In genomic region chr6:31729979-31730630, GRCh38 we compare ENCODE assay signal across 8 cellular contexts. TPM values are rescaled to one million over a fixed set of nuclear protein-coding genes. Genes with fewer than 3 reads are reported as not detected.
A peak's percentile ranks its signal among the peaks of the same experiment; 100 is the strongest.
DNase-seq lines count a peak whose midpoint lies in the region; ATAC-seq, FAIRE-seq and TF ChIP-seq lines count a peak whose summit lies in the region.

No MANE protein-coding gene starts in this region.

- H3K27me3 ChIP-seq in Karpas-422 (ENCODE audit: low read length) (no peaks in the 10 kb centered on the region), GM12878 (replicated peaks in 1 of 2; ENCODE audit: control insufficient read depth in 2 of 2, insufficient read depth in 2 of 2, low read length in 1 of 2) (no peaks in the 10 kb centered on the region)

- H3K9me2 ChIP-seq in Karpas-422 (replicated peaks; ENCODE audit: insufficient read depth, low read length): no peaks in the 10 kb centered on the region

- peak; percentile 57 for TF ChIP-seq POLR2A in GM12878 (IDR thresholded peaks at IDR 0.05; ENCODE audit: low read depth, low read length)

- DNase-seq in NCI-H1694 (lab: John Stamatoyannopoulos, UW): peak; percentile 38
- no peak for DNase-seq in NCI-H1694 treated with DMSO at 0.1 percent for 48 hours (lab: John Stamatoyannopoulos, UW)
- DNase-seq in Karpas-422: peak; percentile 91
- DNase-seq in T-helper 22 cell (ENCODE audit: low read depth): peak; percentile 52
- DNase-seq in GM12878 (ENCODE audit: low read depth, low spot score): no peak
- DNase-seq in hepatic stellate cell (ENCODE audit: low spot score): peak; percentile 86
- peak; percentile 80 for DNase-seq in pulmonary artery endothelial cell (ENCODE audit: low read depth, low spot score)
- DNase-seq in COLO668 (lab: John Stamatoyannopoulos, UW; ENCODE audit: unreplicated experiment): no peak

- FAIRE-seq in GM12878 (lab: Jason Lieb, UNC): no peak

- CTCF ChIA-PET in GM12878 (lab: Yijun Ruan, JAX): interaction anchor here (0.5 to 15.8 kb wide), 20 partner anchors 9 to 221 kb away, joined by 3 to 208 read pairs (median 5); partner anchors contain the start of genes HSPA1B, LY6G5C, MSH5 and VARS1

- RAD21 ChIA-PET in GM12878 (lab: Charles Lee; ENCODE audit: unreplicated experiment): interaction anchor here (0.7 to 3.6 kb wide), 19 partner anchors 9 to 465 kb away, joined by 3 to 44 read pairs (median 4); partner anchors contain the start of genes ABHD16A, HSPA1A, HSPA1B and HSPA1L

- SMC1A ChIA-PET in GM12878 (lab: Charles Lee; ENCODE audit: uncharacterized antibody, unreplicated experiment): interaction anchor here (0.6 to 5.3 kb wide), 17 partner anchors 9 to 107 kb away, joined by 3 to 45 read pairs (median 3); partner anchors contain the start of genes ABHD16A, CLIC1, HSPA1A and HSPA1L

- H3K36me3 ChIP-seq in Karpas-422 (ENCODE audit: insufficient read depth, low read length) (peaks cover 26% of the 10 kb centered on the region), GM12878 (ENCODE audit: control insufficient read depth in 2 of 2, insufficient read depth in 2 of 2, low read length in 1 of 2) (peaks cover 6 to 15% of the 10 kb centered on the region in 2 experiments)

- TF ChIP-seq CTCF in GM12878 (IDR thresholded peaks at IDR 0.05 in 2 of 3, conservative IDR thresholded peaks at IDR 0.05 in 1 of 3; ENCODE audit: control insufficient read depth in 2 of 3, extremely low read depth in 1 of 3, insufficient read depth in 1 of 3, low read depth in 3 of 3, low read length in 3 of 3): 0 out of 6 replicates have a peak, but pooled peaks of 1 of the 3 experiments have one; percentile 9

- H3K4me2 ChIP-seq in Karpas-422 (ENCODE audit: low read depth, low read length, poor library complexity, severe bottlenecking): peak overlapping the region; percentile 92
- H3K4me2 ChIP-seq in GM12878 (ENCODE audit: control insufficient read depth, insufficient read depth): peak overlapping the region; percentile 98

- H3K9ac ChIP-seq in Karpas-422 (ENCODE audit: low read length): peak overlapping the region; percentile 71
- peak overlapping the region; percentile 25; the same call in 1 of the 2 replicates for H3K9ac ChIP-seq in GM12878 (ENCODE audit: control insufficient read depth, insufficient read depth, low read length)

- no peak for TF ChIP-seq RAD21 in GM12878 (IDR thresholded peaks at IDR 0.05; ENCODE audit: insufficient read depth, low read depth, low read length)

- H3K79me2 ChIP-seq in Karpas-422 (ENCODE audit: low read length): peaks cover 16% of the 10 kb centered on the region
- peaks cover 22% of the 10 kb centered on the region for H3K79me2 ChIP-seq in GM12878 (ENCODE audit: control insufficient read depth, insufficient read depth, low read length)

- H3K9me3 ChIP-seq in Karpas-422 (ENCODE audit: low read length) (no peaks in the 10 kb centered on the region), GM12878 (replicated peaks; ENCODE audit: control insufficient read depth, insufficient read depth, low read length) (no peaks in the 10 kb centered on the region)

- H2AFZ ChIP-seq in Karpas-422 (ENCODE audit: low read length) (peak overlapping the region; percentile 25; the same call in 1 of the 2 replicates), GM12878 (ENCODE audit: control insufficient read depth, low read depth, low read length) (no peak overlapping the region)

- in situ Hi-C loops in GM12878 (cut with MboI): no loop called here

- POLR2A ChIA-PET in GM12878 (lab: Charles Lee): interaction anchor here (0.9 to 2.8 kb wide), 10 partner anchors 9 to 327 kb away, joined by 3 to 30 read pairs (median 3); partner anchors contain the start of genes HSPA1B, MSH5 and NEU1

- no peaks in the 10 kb centered on the region for H4K20me1 ChIP-seq in Karpas-422 (ENCODE audit: insufficient read depth, low read depth, low read length)
- H4K20me1 ChIP-seq in GM12878 (ENCODE audit: control insufficient read depth, insufficient read depth): 0 out of 2 replicates have a peak, but pooled peaks cover 4% of the 10 kb centered on the region

- ATAC-seq in GM12878: peak; percentile 78

- H3K4me3 ChIP-seq in Karpas-422 (ENCODE audit: low read length): peak overlapping the region; percentile 72
- H3K4me3 ChIP-seq in GM12878: peak overlapping the region; percentile 78

- intact Hi-C loops in GM12878 (cut with micrococcal nuclease; ENCODE audit: unreplicated experiment): loop anchor here (1.0 to 5.0 kb wide), 4 partner anchors 39 to 97 kb away; partner anchors contain the start of genes HSPA1B and LY6G5C

- no TSS peak for BruUV-seq in GM12878 (replicated peaks; lab: Mats Ljungman, UMichigan)

- H3K4me1 ChIP-seq in Karpas-422 (ENCODE audit: low read length) (peaks cover 50% of the 10 kb centered on the region), GM12878 (ENCODE audit: control insufficient read depth, insufficient read depth, low read length) (peaks cover 33% of the 10 kb centered on the region)

- TF ChIP-seq EP300 in GM12878 (IDR thresholded peaks at IDR 0.05; ENCODE audit: borderline replicate concordance in 1 of 2, control insufficient read depth in 1 of 2, low read depth in 2 of 2, low read length in 2 of 2): no peak

- no peak overlapping the region for H3K27ac ChIP-seq in Karpas-422 (ENCODE audit: low read length)
- H3K27ac ChIP-seq in GM12878 (ENCODE audit: control insufficient read depth, insufficient read depth): peak overlapping the region; percentile 13; the same call in 1 of the 2 replicates

- WGBS in GM12878 (ENCODE audit: insufficient coverage, insufficient replicate concordance, low lambda C conversion rate, missing lambda C conversion rate): 4% methylated on average over 45 of the region's 46 CpGs

RNA-seq across cellular contexts. Expression of gene DDAH2, which starts 1.0 kb away (rescaled TPM):
- 13.3 and 24.0 TPM in 2 replicates for total RNA-seq in Karpas-422 (2014; rRNA removed; shearing (Covaris generic); ENCODE audit: low replicate concordance)
- total RNA-seq in GM12878 (2013; cell fraction: nucleolus; rRNA removed): 10.2 and 10.9 TPM in 2 replicates
- 6.6 and 9.5 TPM in 2 replicates for total RNA-seq in GM12878 (2014; rRNA removed)
- total RNA-seq in GM12878 (2014; rRNA removed; fragmentation: Illumina TruSeq; extraction: Trizol): 4.7 and 6.3 TPM in 2 replicates
- total RNA-seq in GM12878 (2021): 8.3 and 10.8 TPM in 2 replicates
- 3.3 TPM for polyA plus RNA-seq in GM12878 (2011; ENCODE audit: low read depth)
- polyA plus RNA-seq in GM12878 (2011; rRNA removed): 2.1 and 3.5 TPM in 2 replicates
- polyA plus RNA-seq in GM12878 (2011; cell fraction: cytosol; rRNA removed): 7.7 and 11.3 TPM in 2 replicates
- polyA plus RNA-seq in GM12878 (2011; cell fraction: nucleus; rRNA removed): 58.7 and 72.3 TPM in 2 replicates
- polyA plus RNA-seq in GM12878 (2012): 6.6 and 8.1 TPM in 2 replicates
- polyA plus RNA-seq in GM12878 (2014; fragmentation: Illumina TruSeq; extraction: Trizol): 0.35 and 2.1 TPM in 2 replicates
- 1 to 10 TPM in 1 of 2 experiments, under 1 TPM in 1; 0.35 to 2.1 TPM for polyA plus RNA-seq in GM12878 (2014; fragmentation: Nextera tagmentation; extraction: Ambion mirVana)
- polyA plus RNA-seq in GM12878 (2014; rRNA removed): 9.9 and 12.2 TPM in 2 replicates
- 1 to 10 TPM; 6.1 to 7.2 TPM for polyA plus RNA-seq in GM12878 (2016; fragmentation: Nextera tagmentation; extraction: Ambion mirVana)
- 1.6 and 2.7 TPM in 2 replicates for polyA minus RNA-seq in GM12878 (2011; rRNA and poly(A)+ RNA removed)
- polyA minus RNA-seq in GM12878 (2011; cell fraction: cytosol; rRNA and poly(A)+ RNA removed): 1.3 and 2.2 TPM in 2 replicates
- 5.1 and 9.6 TPM in 2 replicates for polyA minus RNA-seq in GM12878 (2011; cell fraction: nucleus; rRNA and poly(A)+ RNA removed)
- total RNA-seq in pulmonary artery endothelial cell: 84.0 and 89.4 TPM in 2 replicates

RNA-seq across cellular contexts. Expression of gene CLIC1, which starts 6.2 kb away (rescaled TPM):
- 385 and 405 TPM in 2 replicates for total RNA-seq in Karpas-422 (2014; rRNA removed; shearing (Covaris generic); ENCODE audit: low replicate concordance)
- 107 and 113 TPM in 2 replicates for total RNA-seq in GM12878 (2013; cell fraction: nucleolus; rRNA removed)
- total RNA-seq in GM12878 (2014; rRNA removed) (647 and 648 TPM in 2 replicates), GM12878 (2014; rRNA removed; fragmentation: Illumina TruSeq; extraction: Trizol) (608 and 625 TPM in 2 replicates), GM12878 (2021) (446 and 458 TPM in 2 replicates), pulmonary artery endothelial cell (860 and 926 TPM in 2 replicates)
- polyA plus RNA-seq in GM12878 (2011; ENCODE audit: low read depth): 339 TPM
- polyA plus RNA-seq in GM12878 (2011; rRNA removed) (890 and 943 TPM in 2 replicates), GM12878 (2014; fragmentation: Illumina TruSeq; extraction: Trizol) (712 and 725 TPM in 2 replicates), GM12878 (2014; fragmentation: Nextera tagmentation; extraction: Ambion mirVana) (1,000 to 10,000 TPM; 1,083 to 1,266 TPM), GM12878 (2014; rRNA removed) (563 and 612 TPM in 2 replicates), GM12878 (2016; fragmentation: Nextera tagmentation; extraction: Ambion mirVana) (100 to 1,000 TPM; 600 to 622 TPM)
- polyA plus RNA-seq in GM12878 (2011; cell fraction: cytosol; rRNA removed): 970 and 975 TPM in 2 replicates
- polyA plus RNA-seq in GM12878 (2011; cell fraction: nucleus; rRNA removed): 283 and 349 TPM in 2 replicates
- 397 and 480 TPM in 2 replicates for polyA plus RNA-seq in GM12878 (2012)
- 408 and 594 TPM in 2 replicates for polyA minus RNA-seq in GM12878 (2011; rRNA and poly(A)+ RNA removed)
- polyA minus RNA-seq in GM12878 (2011; cell fraction: cytosol; rRNA and poly(A)+ RNA removed): 170 and 175 TPM in 2 replicates
- polyA minus RNA-seq in GM12878 (2011; cell fraction: nucleus; rRNA and poly(A)+ RNA removed): 61.5 and 88.3 TPM in 2 replicates

RNA-seq across cellular contexts. Expression of gene MPIG6B, which starts 6.9 kb away (rescaled TPM):
- not detected in 2 replicates for total RNA-seq in Karpas-422 (2014; rRNA removed; shearing (Covaris generic); ENCODE audit: low replicate concordance)
- total RNA-seq in GM12878 (2013; cell fraction: nucleolus; rRNA removed): not detected in 2 replicates
- total RNA-seq in GM12878 (2014; rRNA removed) (not detected in 2 replicates), GM12878 (2014; rRNA removed; fragmentation: Illumina TruSeq; extraction: Trizol) (not detected in 2 replicates), GM12878 (2021) (not detected in 2 replicates), pulmonary artery endothelial cell (not detected in 2 replicates)
- not detected for polyA plus RNA-seq in GM12878 (2011; ENCODE audit: low read depth)
- polyA plus RNA-seq in GM12878 (2011; rRNA removed) (not detected in 2 replicates), GM12878 (2014; fragmentation: Illumina TruSeq; extraction: Trizol) (not detected in 2 replicates), GM12878 (2014; fragmentation: Nextera tagmentation; extraction: Ambion mirVana) (not detected), GM12878 (2014; rRNA removed) (not detected in 2 replicates), GM12878 (2016; fragmentation: Nextera tagmentation; extraction: Ambion mirVana) (not detected)
- not detected in 2 replicates for polyA plus RNA-seq in GM12878 (2011; cell fraction: cytosol; rRNA removed)
- polyA plus RNA-seq in GM12878 (2011; cell fraction: nucleus; rRNA removed): not detected in 2 replicates
- 0.09 TPM in 1 of 2 replicates, not detected in the other for polyA plus RNA-seq in GM12878 (2012)
- not detected in 2 replicates for polyA minus RNA-seq in GM12878 (2011; rRNA and poly(A)+ RNA removed)
- not detected in 2 replicates for polyA minus RNA-seq in GM12878 (2011; cell fraction: cytosol; rRNA and poly(A)+ RNA removed)
- polyA minus RNA-seq in GM12878 (2011; cell fraction: nucleus; rRNA and poly(A)+ RNA removed): not detected in 2 replicates

RNA-seq across cellular contexts. Expression of gene LY6G6C, which starts 8.6 kb away (rescaled TPM):
- total RNA-seq in Karpas-422 (2014; rRNA removed; shearing (Covaris generic); ENCODE audit: low replicate concordance): not detected in 2 replicates
- not detected in 2 replicates for total RNA-seq in GM12878 (2013; cell fraction: nucleolus; rRNA removed)
- total RNA-seq in GM12878 (2014; rRNA removed) (not detected in 2 replicates), GM12878 (2014; rRNA removed; fragmentation: Illumina TruSeq; extraction: Trizol) (not detected in 2 replicates), GM12878 (2021) (not detected in 2 replicates), pulmonary artery endothelial cell (not detected in 2 replicates)
- polyA plus RNA-seq in GM12878 (2011; ENCODE audit: low read depth): not detected
- polyA plus RNA-seq in GM12878 (2011; rRNA removed) (not detected in 2 replicates), GM12878 (2014; fragmentation: Illumina TruSeq; extraction: Trizol) (not detected in 2 replicates), GM12878 (2014; fragmentation: Nextera tagmentation; extraction: Ambion mirVana) (not detected), GM12878 (2014; rRNA removed) (not detected in 2 replicates), GM12878 (2016; fragmentation: Nextera tagmentation; extraction: Ambion mirVana) (not detected)
- 0.10 TPM in 1 of 2 replicates, not detected in the other for polyA plus RNA-seq in GM12878 (2011; cell fraction: cytosol; rRNA removed)
- 0.16 and 0.45 TPM in 2 replicates for polyA plus RNA-seq in GM12878 (2011; cell fraction: nucleus; rRNA removed)
- not detected in 2 replicates for polyA plus RNA-seq in GM12878 (2012)
- polyA minus RNA-seq in GM12878 (2011; rRNA and poly(A)+ RNA removed): 0.21 TPM in 1 of 2 replicates, not detected in the other
- not detected in 2 replicates for polyA minus RNA-seq in GM12878 (2011; cell fraction: cytosol; rRNA and poly(A)+ RNA removed)
- polyA minus RNA-seq in GM12878 (2011; cell fraction: nucleus; rRNA and poly(A)+ RNA removed): not detected in 2 replicates

RNA-seq across cellular contexts. Expression of gene MSH5, which starts 9.7 kb away (rescaled TPM):
- 30.5 and 58.4 TPM in 2 replicates for total RNA-seq in Karpas-422 (2014; rRNA removed; shearing (Covaris generic); ENCODE audit: low replicate concordance)
- total RNA-seq in GM12878 (2013; cell fraction: nucleolus; rRNA removed): 239 and 262 TPM in 2 replicates
- total RNA-seq in GM12878 (2014; rRNA removed): 27.8 and 30.2 TPM in 2 replicates
- total RNA-seq in GM12878 (2014; rRNA removed; fragmentation: Illumina TruSeq; extraction: Trizol): 26.2 and 26.4 TPM in 2 replicates
- total RNA-seq in GM12878 (2021): 45.1 and 52.7 TPM in 2 replicates
- polyA plus RNA-seq in GM12878 (2011; ENCODE audit: low read depth): 18.8 TPM
- 46.7 and 49.3 TPM in 2 replicates for polyA plus RNA-seq in GM12878 (2011; rRNA removed)
- 31.3 and 44.7 TPM in 2 replicates for polyA plus RNA-seq in GM12878 (2011; cell fraction: cytosol; rRNA removed)
- 333 and 386 TPM in 2 replicates for polyA plus RNA-seq in GM12878 (2011; cell fraction: nucleus; rRNA removed)
- polyA plus RNA-seq in GM12878 (2012): 22.8 and 25.8 TPM in 2 replicates
- 30.8 and 45.3 TPM in 2 replicates for polyA plus RNA-seq in GM12878 (2014; fragmentation: Illumina TruSeq; extraction: Trizol)
- 10 to 100 TPM in 1 of 2 experiments, 1 to 10 TPM in 1; 9.1 to 10.1 TPM for polyA plus RNA-seq in GM12878 (2014; fragmentation: Nextera tagmentation; extraction: Ambion mirVana)
- 46.8 and 47.0 TPM in 2 replicates for polyA plus RNA-seq in GM12878 (2014; rRNA removed)
- 10 to 100 TPM; 25.8 to 29.9 TPM for polyA plus RNA-seq in GM12878 (2016; fragmentation: Nextera tagmentation; extraction: Ambion mirVana)
- polyA minus RNA-seq in GM12878 (2011; rRNA and poly(A)+ RNA removed): 49.3 and 52.9 TPM in 2 replicates
- polyA minus RNA-seq in GM12878 (2011; cell fraction: cytosol; rRNA and poly(A)+ RNA removed): 11.4 and 14.5 TPM in 2 replicates
- polyA minus RNA-seq in GM12878 (2011; cell fraction: nucleus; rRNA and poly(A)+ RNA removed): 81.8 and 113 TPM in 2 replicates
- total RNA-seq in pulmonary artery endothelial cell: 6.1 and 6.7 TPM in 2 replicates

Comparison
In these comparisons a context has a peak if more than half of its experiments do, and no peak if none do; other contexts are left out.
1. DNase-seq: peak in NCI-H1694 (single experiment), Karpas-422 (single experiment), T-helper 22 cell (single experiment), hepatic stellate cell (single experiment) and pulmonary artery endothelial cell (single experiment); none in NCI-H1694 treated with DMSO at 0.1 percent for 48 hours (single experiment), GM12878 (single experiment) and COLO668 (single experiment).